In the genomic region with DNA sequence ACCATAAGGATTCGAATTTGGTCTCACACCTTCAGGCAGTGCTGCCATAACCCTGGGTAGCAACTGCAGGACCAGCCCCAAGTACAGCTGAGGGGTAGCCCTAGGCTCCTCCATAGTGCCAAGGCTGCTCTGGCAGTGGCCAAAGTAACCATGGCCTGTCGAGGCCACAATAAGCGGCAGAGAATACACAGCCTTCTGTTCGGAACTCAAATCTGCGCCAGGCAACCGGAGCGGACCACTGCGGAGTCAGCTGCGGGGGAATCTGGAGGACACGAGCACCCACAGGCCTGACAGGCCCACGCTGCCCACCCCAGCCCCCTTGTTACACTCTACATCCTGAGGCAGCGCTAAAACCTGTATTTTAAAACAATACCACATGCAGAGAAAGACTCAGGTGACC, we compare ENCODE assay signal across 36 cellular contexts. TPM values are rescaled to one million over a fixed set of nuclear protein-coding genes. Genes with fewer than 3 reads are reported as not detected.
"Had no signal": no experiment of that assay in that cellular context is flagged by ENCODE, and none has a peak within 500 bp of the region (broad histone marks: within the 10 kb centered on the region; RNA-seq: fewer than 3 reads in every experiment).

No MANE protein-coding gene starts in this region.

- H3K4me1 ChIP-seq: foreskin keratinocyte, gastrocnemius medialis had no signal

- H3K4me3 ChIP-seq: coronary artery, dorsolateral prefrontal cortex, esophagus muscularis mucosa, gastrocnemius medialis, heart left ventricle had no signal

- H3K27me3 ChIP-seq: brain microvascular endothelial cell, dorsolateral prefrontal cortex, esophagus muscularis mucosa, gastrocnemius medialis, heart left ventricle had no signal

- DNase-seq: activated CD4-positive, alpha-beta memory T cell treated with anti-CD3 and anti-CD28 coated beads for 36 hours; activated CD4-positive, alpha-beta T cell treated with anti-CD3 and anti-CD28 coated beads for 36 hours; activated CD4-positive, alpha-beta T cell treated with anti-CD3 and anti-CD28 coated beads, Interleukin-2, amount 10 ng/mL, durations not matched to agents 24 days and 14 days; activated CD4-positive, CD25-positive, alpha-beta regulatory T cell; activated CD4-positive, CD25-positive, alpha-beta regulatory T cell treated with anti-CD3 and anti-CD28 coated beads, Interleukin-2, amount 50 U/mL, for 72 hours; activated CD8-positive, alpha-beta T cell treated with anti-CD3 and anti-CD28 coated beads, Interleukin-2, amount 10 ng/mL, durations not matched to agents 7 days and 5 days; activated effector memory CD4-positive, alpha-beta T cell treated with Interleukin-2 at 50 U/mL for 16 hours; activated gamma-delta T cell treated with Interleukin-2 at 50 U/mL for 16 hours; activated naive CD4-positive, alpha-beta T cell treated with anti-CD3 and anti-CD28 coated beads, Interleukin-2, amount 50 U/mL, for 16 hours; activated naive CD4-positive, alpha-beta T cell treated with Interleukin-2 at 50 U/mL for 16 hours; activated T-cell treated with anti-CD3 and anti-CD28 coated beads for 4 hours; activated T-cell treated with anti-CD3 and anti-CD28 coated beads, Interleukin-2, amount 50 U/mL, for 24 hours; activated T-cell treated with anti-CD3 and anti-CD28 coated beads, Interleukin-2, amount 50 U/mL, for 72 hours; amniotic stem cell; brain microvascular endothelial cell; dorsolateral prefrontal cortex; effector memory CD4-positive, alpha-beta T cell; endodermal cell; erythroblast; foreskin keratinocyte; gastrocnemius medialis; glutamatergic neuron; heart left ventricle; SW 1271; T-cell had no signal

- H3K4me3 Mint-ChIP-seq: activated CD4-positive, alpha-beta memory T cell treated with anti-CD3 and anti-CD28 coated beads for 36 hours; activated CD4-positive, alpha-beta T cell treated with anti-CD3 and anti-CD28 coated beads for 36 hours; activated CD4-positive, alpha-beta T cell treated with anti-CD3 and anti-CD28 coated beads, Interleukin-2, amount 10 ng/mL, durations not matched to agents 24 days and 14 days; activated CD8-positive, alpha-beta T cell treated with anti-CD3 and anti-CD28 coated beads, Interleukin-2, amount 10 ng/mL, durations not matched to agents 7 days and 5 days; activated naive CD8-positive, alpha-beta T cell; dendritic cell treated with granulocyte-macrophage colony-stimulating factor and Interleukin-4, amounts not matched to agents 40 ng/mL and 50 ng/mL, for 4 days; endodermal cell; T-helper 1 cell treated with Interleukin-12 subunit alpha and Interleukin-12 subunit beta and Interleukin-4 antibody, amounts not matched to agents 30 μg/mL and 1 μg/mL, for 36 hours had no signal

- H3K27me3 Mint-ChIP-seq: activated CD4-positive, alpha-beta T cell treated with anti-CD3 and anti-CD28 coated beads for 36 hours; activated CD4-positive, alpha-beta T cell treated with anti-CD3 and anti-CD28 coated beads, Interleukin-2, amount 10 ng/mL, durations not matched to agents 24 days and 14 days; activated naive CD8-positive, alpha-beta T cell; central memory CD8-positive, alpha-beta T cell; T-cell had no signal

- H3K27ac Mint-ChIP-seq: activated CD4-positive, alpha-beta memory T cell treated with anti-CD3 and anti-CD28 coated beads for 36 hours; activated CD4-positive, alpha-beta T cell treated with anti-CD3 and anti-CD28 coated beads for 36 hours; activated CD4-positive, alpha-beta T cell treated with anti-CD3 and anti-CD28 coated beads, Interleukin-2, amount 10 ng/mL, durations not matched to agents 24 days and 14 days; activated CD8-positive, alpha-beta T cell treated with anti-CD3 and anti-CD28 coated beads, Interleukin-2, amount 10 ng/mL, durations not matched to agents 7 days and 5 days; activated naive CD8-positive, alpha-beta T cell; activated T-cell treated with anti-CD3 and anti-CD28 coated beads, Interleukin-2, amount 50 U/mL, for 72 hours; dendritic cell treated with granulocyte-macrophage colony-stimulating factor and Interleukin-4, amounts not matched to agents 40 ng/mL and 50 ng/mL, for 4 days; endodermal cell; T-cell; T-helper 1 cell treated with Interleukin-12 subunit alpha and Interleukin-12 subunit beta and Interleukin-4 antibody, amounts not matched to agents 30 μg/mL and 1 μg/mL, for 36 hours had no signal

- H3K27ac ChIP-seq: brain microvascular endothelial cell, coronary artery, esophagus muscularis mucosa, foreskin keratinocyte, gastrocnemius medialis, heart left ventricle had no signal

- H3K36me3 ChIP-seq: brain microvascular endothelial cell, esophagus muscularis mucosa, gastrocnemius medialis, heart left ventricle had no signal

- H3K36me3 Mint-ChIP-seq: activated CD4-positive, alpha-beta memory T cell treated with anti-CD3 and anti-CD28 coated beads for 36 hours; activated naive CD8-positive, alpha-beta T cell; T-cell had no signal

- H3K9me3 Mint-ChIP-seq: activated CD4-positive, alpha-beta memory T cell treated with anti-CD3 and anti-CD28 coated beads for 36 hours; activated CD4-positive, alpha-beta T cell treated with anti-CD3 and anti-CD28 coated beads, Interleukin-2, amount 10 ng/mL, durations not matched to agents 24 days and 14 days; activated T-cell treated with anti-CD3 and anti-CD28 coated beads, Interleukin-2, amount 50 U/mL, for 24 hours; activated T-cell treated with anti-CD3 and anti-CD28 coated beads, Interleukin-2, amount 50 U/mL, for 72 hours; central memory CD8-positive, alpha-beta T cell; dendritic cell treated with granulocyte-macrophage colony-stimulating factor and Interleukin-4, amounts not matched to agents 40 ng/mL and 50 ng/mL, for 4 days; endodermal cell; T-cell; T-helper 1 cell treated with Interleukin-12 subunit alpha and Interleukin-12 subunit beta and Interleukin-4 antibody, amounts not matched to agents 30 μg/mL and 1 μg/mL, for 36 hours had no signal

- ATAC-seq: activated CD4-positive, alpha-beta T cell treated with anti-CD3 and anti-CD28 coated beads for 36 hours; activated CD8-positive, alpha-beta T cell treated with anti-CD3 and anti-CD28 coated beads, Interleukin-2, amount 10 ng/mL, durations not matched to agents 7 days and 5 days; activated T-cell treated with anti-CD3 and anti-CD28 coated beads, Interleukin-2, amount 50 U/mL, for 72 hours; foreskin keratinocyte; gastrocnemius medialis; heart left ventricle; T-cell had no signal

- H3K9me3 ChIP-seq: esophagus muscularis mucosa, gastrocnemius medialis, heart left ventricle had no signal

RNA-seq across cellular contexts. Expression of gene CCDC70, which starts 48.7 kb away (rescaled TPM):
- total RNA-seq: activated CD4-positive, alpha-beta memory T cell treated with anti-CD3 and anti-CD28 coated beads for 36 hours; activated CD4-positive, alpha-beta T cell treated with anti-CD3 and anti-CD28 coated beads for 36 hours; activated CD4-positive, alpha-beta T cell treated with anti-CD3 and anti-CD28 coated beads, Interleukin-2, amount 10 ng/mL, durations not matched to agents 24 days and 14 days; activated CD8-positive, alpha-beta T cell treated with anti-CD3 and anti-CD28 coated beads, Interleukin-2, amount 10 ng/mL, durations not matched to agents 7 days and 5 days; astrocyte; bronchial epithelial cell; cardiac septum; cerebellum; dorsolateral prefrontal cortex; endodermal cell; esophagus muscularis mucosa; foreskin keratinocyte; gastrocnemius medialis; heart left ventricle; T-cell had no signal
- polyA plus RNA-seq: adipose tissue, foreskin keratinocyte, heart left ventricle had no signal
